ENCODE assay signal across 21 cellular contexts in the genomic region with DNA sequence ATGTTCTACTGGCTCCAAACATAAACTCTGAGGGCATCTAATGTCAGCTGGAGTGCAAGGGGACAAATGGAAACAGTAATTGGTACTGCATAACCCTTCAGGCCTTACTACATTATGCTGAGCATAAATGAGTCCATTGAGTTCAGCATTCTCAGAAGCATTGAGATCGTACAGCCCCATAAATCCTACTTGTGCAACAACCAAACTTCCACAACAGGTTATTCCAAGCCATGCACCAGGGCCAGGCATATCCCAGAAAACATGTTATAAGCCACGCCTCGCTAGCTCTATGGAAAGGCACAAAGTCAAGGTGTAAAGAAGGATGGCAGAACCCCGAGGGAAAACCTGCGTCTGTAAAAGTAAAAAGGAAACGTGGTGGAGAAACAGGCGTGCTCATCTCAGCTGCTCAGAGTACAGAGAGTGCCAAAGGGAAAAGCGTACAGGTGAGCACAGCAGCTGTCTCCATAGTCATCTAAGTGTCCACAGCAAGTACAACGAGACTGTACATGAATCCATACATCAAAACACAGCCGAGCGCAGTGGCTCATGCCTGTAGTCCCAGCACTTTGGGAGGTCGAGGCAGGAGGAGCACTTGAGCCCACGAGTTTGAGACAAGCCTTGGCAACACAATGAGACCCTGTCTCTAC.
A peak's percentile ranks its signal among the peaks of the same experiment; 100 is the strongest.
DNase-seq lines count a peak whose midpoint lies in the region; FAIRE-seq and TF ChIP-seq lines count a peak whose summit lies in the region.
"Had no signal": no experiment of that assay in that cellular context is flagged by ENCODE, and none has a peak within 500 bp of the region (broad histone marks: within the 10 kb centered on the region; RNA-seq: fewer than 3 reads in every experiment).

No MANE protein-coding gene starts in this region.

- H3K4me3 ChIP-seq in colonic mucosa (no peak overlapping the region), neuronal stem cell (ENCODE audit: low read length in 2 of 2) (no peak overlapping the region)
- H3K4me3 ChIP-seq: A549, BLaER1, Peyer's patch had no signal

- H3K4ac ChIP-seq in neuronal stem cell (ENCODE audit: low read length), result no peak overlapping the region

- H4K91ac ChIP-seq in neuronal stem cell (ENCODE audit: low read depth, low read length, poor library complexity), result no peak overlapping the region

- no peak overlapping the region for H2BK12ac ChIP-seq in neuronal stem cell (ENCODE audit: low read length)

- H3K4me2 ChIP-seq in neuronal stem cell (ENCODE audit: insufficient read depth, low read length, poor library complexity, severe bottlenecking), result no peak overlapping the region
- H3K4me2 ChIP-seq: A549, BLaER1 had no signal

- no CpG with 5 or more reads among the region's 13 CpGs for WGBS in neuronal stem cell (ENCODE audit: extremely low coverage in 2 of 2, insufficient read length in 2 of 2, insufficient replicate concordance in 1 of 2), 2 donors

- H3K27me3 ChIP-seq in colonic mucosa (no peaks in the 10 kb centered on the region), neuronal stem cell (ENCODE audit: control insufficient read depth in 3 of 3, insufficient read depth in 3 of 3, low read depth in 1 of 3, low read length in 3 of 3) (no peaks in the 10 kb centered on the region)
- H3K27me3 ChIP-seq: BLaER1, Peyer's patch had no signal

- no peak overlapping the region for H3K23ac ChIP-seq in neuronal stem cell (ENCODE audit: low read depth, low read length, poor library complexity)

- H3K27ac ChIP-seq in colonic mucosa (no peak overlapping the region), neuronal stem cell (replicated peaks; ENCODE audit: low read length) (no peak overlapping the region)
- H3K27ac ChIP-seq: A549, BLaER1, Peyer's patch had no signal

- H3K4me1 ChIP-seq in colonic mucosa, result no peaks in the 10 kb centered on the region
- H3K4me1 ChIP-seq in neuronal stem cell (ENCODE audit: control insufficient read depth in 2 of 2, insufficient read depth in 1 of 2, low read depth in 1 of 2, low read length in 2 of 2), result no peaks in the 10 kb centered on the region
- H3K4me1 ChIP-seq: Peyer's patch had no signal

- H2BK5ac ChIP-seq in neuronal stem cell (ENCODE audit: low read length), result no peak overlapping the region

- H2AK5ac ChIP-seq in neuronal stem cell (ENCODE audit: low read depth, low read length), result no peak overlapping the region

- intact Hi-C loops in colonic mucosa (cut with DNase I), result no loop called here

- H3K79me1 ChIP-seq in neuronal stem cell (ENCODE audit: low read depth, low read length), result peaks cover under 1% of the 10 kb centered on the region

- H2BK120ac ChIP-seq in neuronal stem cell (ENCODE audit: low read depth, low read length), result no peak overlapping the region

- H4K8ac ChIP-seq in neuronal stem cell (ENCODE audit: low read depth, low read length), result no peak overlapping the region

- H3K36me3 ChIP-seq in colonic mucosa (no peaks in the 10 kb centered on the region), neuronal stem cell (replicated peaks in 1 of 2; ENCODE audit: control insufficient read depth in 2 of 2, insufficient read depth in 2 of 2, low read length in 2 of 2) (peaks cover 2 to 11% of the 10 kb centered on the region in 2 donors)
- H3K36me3 ChIP-seq: Peyer's patch had no signal

- no peaks in the 10 kb centered on the region for H3K9me3 ChIP-seq in colonic mucosa
- H3K9me3 ChIP-seq in neuronal stem cell (replicated peaks in 1 of 2; ENCODE audit: control insufficient read depth in 2 of 2, insufficient read depth in 1 of 2, low read depth in 1 of 2, low read length in 2 of 2), result peaks cover 0 to 5% of the 10 kb centered on the region in 2 donors
- H3K9me3 ChIP-seq: Peyer's patch had no signal

- no peak for TF ChIP-seq CTCF in colonic mucosa (IDR thresholded peaks at IDR 0.05)

- no peak overlapping the region for H2AFZ ChIP-seq in neuronal stem cell (ENCODE audit: low read length)

- no peak overlapping the region for H3K14ac ChIP-seq in neuronal stem cell (ENCODE audit: low read length)

- peak overlapping the region; percentile 15 for H3K18ac ChIP-seq in neuronal stem cell (ENCODE audit: low read length)

- no peak overlapping the region for H2BK15ac ChIP-seq in neuronal stem cell (ENCODE audit: low read length)

- no peak overlapping the region for H3K9ac ChIP-seq in colonic mucosa (ENCODE audit: low read depth in 2 of 2, low read length in 2 of 2)
- no peak overlapping the region for H3K9ac ChIP-seq in neuronal stem cell (ENCODE audit: low read depth, low read length, poor library complexity)
- H3K9ac ChIP-seq: BLaER1 had no signal

- DNase-seq in HTR-8/SVneo (ENCODE audit: insufficient read length, low spot score) (no peak), colonic mucosa (peak; percentile 31), foreskin melanocyte (peak; percentile 30), neuronal stem cell (ENCODE audit: low spot score) (no peak), NCI-H2227 treated with DMSO at 0.1 percent for 48 hours (lab: John Stamatoyannopoulos, UW) (no peak), C1 segment of cervical spinal cord (lab: John Stamatoyannopoulos, UW) (no peak), NCI-H510A (lab: John Stamatoyannopoulos, UW) (no peak)
- DNase-seq: Calu3; CD8-positive, alpha-beta T cell; DMS53; EL; GOT3; KBM-7; NCI-H1105 treated with DMSO at 0.1 percent for 48 hours; NCI-H1694 treated with DMSO at 0.1 percent for 48 hours; NCI-H446 treated with DMSO at 0.1 percent for 48 hours; NK-92 treated with Interleukin-12 subunit alpha and Interleukin-12 subunit beta, amount 100 ng/mL, for 24 hours; Peyer's patch had no signal

- peak; percentile 84 for FAIRE-seq in HTR-8/SVneo (lab: Jason Lieb, UNC)
- FAIRE-seq: GM12891 had no signal

Comparison
In these comparisons a context has a peak if more than half of its experiments do, and no peak if none do; other contexts are left out.
1. DNase-seq: peak in colonic mucosa (single experiment) and foreskin melanocyte (single experiment); none in HTR-8/SVneo (single experiment), neuronal stem cell (single experiment), NCI-H2227 treated with DMSO at 0.1 percent for 48 hours (single experiment), C1 segment of cervical spinal cord (0 of 14) and NCI-H510A (single experiment).